In genomic region chr7:73373741-73374140, GRCh38 we compare ENCODE assay signal across 24 cellular contexts. TPM values are rescaled to one million over a fixed set of nuclear protein-coding genes. Genes with fewer than 3 reads are reported as not detected.
DNase-seq lines count a peak whose midpoint lies in the region; ATAC-seq, FAIRE-seq and TF ChIP-seq lines count a peak whose summit lies in the region.
"Had no signal": no experiment of that assay in that cellular context is flagged by ENCODE, and none has a peak within 500 bp of the region (broad histone marks: within the 10 kb centered on the region; RNA-seq: fewer than 3 reads in every experiment).

No MANE protein-coding gene starts in this region.

- no peak for FAIRE-seq in HepG2 (lab: Jason Lieb, UNC)
- FAIRE-seq: A549, GM12878, GM19239 had no signal

- H3K9ac ChIP-seq in HepG2 (ENCODE audit: insufficient read depth, low read depth, low read length), result no peak overlapping the region

- no peak for TF ChIP-seq RAD21 in HepG2 (CRISPR knock-in tag; IDR thresholded peaks at IDR 0.05)

- H2AFZ ChIP-seq in HepG2 (ENCODE audit: low read length), result no peak overlapping the region
- H2AFZ ChIP-seq: GM23338 had no signal

- POLR2A ChIA-PET in HepG2 (lab: Yijun Ruan, JAX), result no interaction called here

- TF ChIP-seq POLR2A in HepG2 (IDR thresholded peaks at IDR 0.05; ENCODE audit: insufficient read depth in 1 of 2, low read depth in 2 of 2, low read length in 2 of 2) (no peak), right lobe of liver (IDR thresholded peaks at IDR 0.05) (no peak)

- H3K36me3 ChIP-seq in HepG2 (replicated peaks in 1 of 2; ENCODE audit: control insufficient read depth in 1 of 2, insufficient read depth in 2 of 2, low read length in 2 of 2) (no peaks in the 10 kb centered on the region), right lobe of liver (no peaks in the 10 kb centered on the region)

- H3K4me1 ChIP-seq in HepG2 (ENCODE audit: insufficient read depth, low read length) (peaks cover 12% of the 10 kb centered on the region), right lobe of liver (no peaks in the 10 kb centered on the region)
- H3K4me1 ChIP-seq: A549 had no signal

- H4K20me1 ChIP-seq in HepG2 (ENCODE audit: insufficient read depth, low read length), result no peaks in the 10 kb centered on the region

- BruUV-seq in HepG2 (replicated peaks; lab: Mats Ljungman, UMichigan), result no TSS peak

- H3K9me3 ChIP-seq in HepG2 (ENCODE audit: low read length) (no peaks in the 10 kb centered on the region), right lobe of liver (no peaks in the 10 kb centered on the region)
- H3K9me3 ChIP-seq: A549 had no signal

- H3K4me2 ChIP-seq in HepG2 (ENCODE audit: low read depth, low read length), result peak overlapping the region; percentile 12; the same call in 1 of the 2 replicates
- H3K4me2 ChIP-seq: A549, GM23338 had no signal

- H3K27me3 Mint-ChIP-seq in nephron progenitor cell (ENCODE audit: low read depth, poor library complexity), result peaks cover 8% of the 10 kb centered on the region
- H3K27me3 Mint-ChIP-seq in type B pancreatic cell, result no peaks in the 10 kb centered on the region

- H3K4me1 Mint-ChIP-seq in nephron progenitor cell (peaks cover 9% of the 10 kb centered on the region), type B pancreatic cell (ENCODE audit: unreplicated experiment) (no peaks in the 10 kb centered on the region)
- H3K4me1 Mint-ChIP-seq: GM23338, H9 had no signal

- intact Hi-C loops in HepG2 (cut with micrococcal nuclease; ENCODE audit: unreplicated experiment), result no loop called here
- intact Hi-C loops in right lobe of liver (cut with DNase I), result no loop called here

- TF ChIP-seq CTCF in HepG2 (CRISPR knock-in tag; IDR thresholded peaks at IDR 0.05) (no peak), right lobe of liver (IDR thresholded peaks at IDR 0.05) (no peak), nephron progenitor cell (IDR thresholded peaks at IDR 0.05) (no peak), type B pancreatic cell (conservative IDR thresholded peaks at IDR 0.05) (no peak)

- 51% methylated on average over 13 of the region's 13 CpGs for WGBS in HepG2 (ENCODE audit: low lambda C conversion rate)
- WGBS in right lobe of liver (ENCODE audit: insufficient coverage, low coverage, low lambda C conversion rate, missing lambda C conversion rate), result 48% methylated on average over 3 of the region's 13 CpGs

- in situ Hi-C loops in HepG2 (cut with HindIII; ENCODE audit: extremely low pct_ligation_motif_present, low pct_unique_long_range_greater_than_20kb), result no loop called here

- no peak for TF ChIP-seq EP300 in HepG2 (IDR thresholded peaks at IDR 0.05; ENCODE audit: low read depth in 2 of 2, low read length in 2 of 2)
- no peak for TF ChIP-seq EP300 in HepG2 (CRISPR knock-in tag; IDR thresholded peaks at IDR 0.05; ENCODE audit: borderline replicate concordance)

- H3K79me2 ChIP-seq in HepG2 (ENCODE audit: insufficient read depth, low read length), result no peaks in the 10 kb centered on the region

- H3K27ac ChIP-seq in HepG2 (ENCODE audit: extremely low read length, insufficient read depth, low read length) (no peak overlapping the region), right lobe of liver (no peak overlapping the region)
- H3K27ac ChIP-seq: A549 had no signal

- no peak for DNase-seq in HepG2 (ENCODE audit: low spot score)
- no peak for DNase-seq in right lobe of liver
- DNase-seq in nephron progenitor cell, result no peak
- DNase-seq in type B pancreatic cell (ENCODE audit: extremely low spot score, unreplicated experiment), result no peak
- DNase-seq in UCSD-AML1 (lab: John Stamatoyannopoulos, UW; ENCODE audit: unreplicated experiment), result no peak
- no peak for DNase-seq in DMS79 (lab: John Stamatoyannopoulos, UW)
- DNase-seq: 8988T; ACHN; AML-193; C1 segment of cervical spinal cord; Calu3; CD4-positive, alpha-beta memory T cell; COR-L47; DMS53; DND-41; GDM1; H9 had no signal

- no peak overlapping the region for H3K4me3 ChIP-seq in HepG2 (replicated peaks in 1 of 3; ENCODE audit: insufficient read depth in 1 of 3, low read depth in 2 of 3, low read length in 3 of 3)
- H3K4me3 ChIP-seq in right lobe of liver, result no peak overlapping the region
- H3K4me3 ChIP-seq: A549, GM12878, GM23338 had no signal

- CTCF ChIA-PET in HepG2 (lab: Yijun Ruan, JAX; ENCODE audit: low intra/inter-chr PET ratio, low total read pairs), result no interaction called here

- no peak overlapping the region for H3K4me3 Mint-ChIP-seq in nephron progenitor cell
- H3K4me3 Mint-ChIP-seq in type B pancreatic cell, result no peak overlapping the region
- H3K4me3 Mint-ChIP-seq: CD4-positive, alpha-beta memory T cell; GM23338; H9 had no signal

- H3K27me3 ChIP-seq in HepG2 (ENCODE audit: control insufficient read depth in 1 of 2, insufficient read depth in 2 of 2, low read length in 2 of 2) (peaks cover 2 to 6% of the 10 kb centered on the region in 2 experiments; a peak in 2 of 5 replicates), right lobe of liver (no peaks in the 10 kb centered on the region)

- H3K36me3 Mint-ChIP-seq in nephron progenitor cell (ENCODE audit: low read depth) (no peaks in the 10 kb centered on the region), type B pancreatic cell (no peaks in the 10 kb centered on the region)
- H3K36me3 Mint-ChIP-seq: CD4-positive, alpha-beta memory T cell had no signal

- ATAC-seq in HepG2, result no peak
- ATAC-seq in right lobe of liver, result no peak
- ATAC-seq: A549, GM12878, GM23338, HCT116 had no signal

- H3K27ac Mint-ChIP-seq in nephron progenitor cell, result peak overlapping the region; percentile 13
- peak overlapping the region; percentile 65 for H3K27ac Mint-ChIP-seq in type B pancreatic cell
- H3K27ac Mint-ChIP-seq: CD4-positive, alpha-beta memory T cell; GM23338; H9 had no signal

- peaks cover 9% of the 10 kb centered on the region for H3K9me3 Mint-ChIP-seq in nephron progenitor cell
- no peaks in the 10 kb centered on the region for H3K9me3 Mint-ChIP-seq in type B pancreatic cell
- H3K9me3 Mint-ChIP-seq: CD4-positive, alpha-beta memory T cell; GM23338; H9 had no signal

RNA-seq across cellular contexts. Expression of gene FKBP6, which starts 45.8 kb away (rescaled TPM):
- total RNA-seq in HepG2 (2016; rRNA removed; fragmentation: Illumina TruSeq; extraction: Trizol), result 0.13 and 0.20 TPM in 2 replicates
- not detected in 2 replicates for total RNA-seq in HepG2 (2016; cell fraction: cytosol; rRNA removed; fragmentation: Illumina TruSeq; extraction: Trizol; ENCODE audit: low read depth)
- 0.15 and 0.16 TPM in 2 replicates for total RNA-seq in HepG2 (2016; cell fraction: insoluble cytoplasmic fraction; rRNA removed; fragmentation: Illumina TruSeq; extraction: Trizol)
- 0.17 and 0.22 TPM in 2 replicates for total RNA-seq in HepG2 (2016; cell fraction: membrane; rRNA removed; fragmentation: Illumina TruSeq; extraction: Trizol)
- 0.22 TPM in 1 of 2 replicates, not detected in the other for total RNA-seq in HepG2 (2016; cell fraction: nucleus; rRNA removed; fragmentation: Illumina TruSeq; extraction: Trizol)
- polyA plus RNA-seq in HepG2 (2011; rRNA removed), result 0.07 and 0.09 TPM in 2 replicates
- polyA plus RNA-seq in HepG2 (2011; cell fraction: cytosol; rRNA removed), result 0.07 and 0.09 TPM in 2 replicates
- 0.08 TPM in 1 of 2 replicates, not detected in the other for polyA plus RNA-seq in HepG2 (2011; cell fraction: nucleus; rRNA removed)
- 0.07 and 0.12 TPM in 2 replicates for polyA plus RNA-seq in HepG2 (2012)
- not detected in 2 replicates for polyA plus RNA-seq in HepG2 (2016; cell fraction: cytosol; fragmentation: Illumina TruSeq; extraction: Trizol; ENCODE audit: low read depth)
- polyA plus RNA-seq in HepG2 (2016; cell fraction: insoluble cytoplasmic fraction; fragmentation: Illumina TruSeq; extraction: Trizol; ENCODE audit: low read depth), result 0.21 and 0.26 TPM in 2 replicates
- polyA plus RNA-seq in HepG2 (2016; cell fraction: membrane; fragmentation: Illumina TruSeq; extraction: Trizol; ENCODE audit: low read depth), result 0.10 TPM in 1 of 2 replicates, not detected in the other
- 0.49 TPM in 1 of 2 replicates, not detected in the other for polyA plus RNA-seq in HepG2 (2016; cell fraction: nucleus; fragmentation: Illumina TruSeq; extraction: Trizol; ENCODE audit: insufficient read depth, low read depth)
- 0.10 TPM in 1 of 2 replicates, not detected in the other for polyA minus RNA-seq in HepG2 (2011; rRNA and poly(A)+ RNA removed; ENCODE audit: low replicate concordance)
- polyA minus RNA-seq in HepG2 (2011; cell fraction: cytosol; rRNA and poly(A)+ RNA removed), result not detected in 2 replicates
- polyA minus RNA-seq in HepG2 (2011; cell fraction: nucleus; rRNA and poly(A)+ RNA removed), result 0.13 TPM in 1 of 2 replicates, not detected in the other
- total RNA-seq in right lobe of liver, result not detected
- total RNA-seq in type B pancreatic cell (ENCODE audit: low replicate concordance), result not detected in 2 replicates
- total RNA-seq: Calu3; CD4-positive, alpha-beta memory T cell; GM12878; GM23338; H4; H9 had no signal
- polyA plus RNA-seq: BJ; CD4-positive, alpha-beta memory T cell; GM12878 had no signal

RNA-seq across cellular contexts. Expression of gene TRIM50, which starts 45.9 kb away (rescaled TPM):
- total RNA-seq in HepG2 (2016; rRNA removed; fragmentation: Illumina TruSeq; extraction: Trizol), result 21.1 and 24.5 TPM in 2 replicates
- total RNA-seq in HepG2 (2016; cell fraction: cytosol; rRNA removed; fragmentation: Illumina TruSeq; extraction: Trizol; ENCODE audit: low read depth), result 3.9 and 4.9 TPM in 2 replicates
- total RNA-seq in HepG2 (2016; cell fraction: insoluble cytoplasmic fraction; rRNA removed; fragmentation: Illumina TruSeq; extraction: Trizol), result 16.1 and 26.1 TPM in 2 replicates
- 9.4 and 10.8 TPM in 2 replicates for total RNA-seq in HepG2 (2016; cell fraction: membrane; rRNA removed; fragmentation: Illumina TruSeq; extraction: Trizol)
- total RNA-seq in HepG2 (2016; cell fraction: nucleus; rRNA removed; fragmentation: Illumina TruSeq; extraction: Trizol), result 23.9 and 26.7 TPM in 2 replicates
- polyA plus RNA-seq in HepG2 (2011; rRNA removed), result 4.2 and 5.4 TPM in 2 replicates
- 1.6 and 3.8 TPM in 2 replicates for polyA plus RNA-seq in HepG2 (2011; cell fraction: cytosol; rRNA removed)
- 33.8 and 40.4 TPM in 2 replicates for polyA plus RNA-seq in HepG2 (2011; cell fraction: nucleus; rRNA removed)
- 3.0 TPM in 2 replicates for polyA plus RNA-seq in HepG2 (2012)
- 4.1 and 4.2 TPM in 2 replicates for polyA plus RNA-seq in HepG2 (2016; cell fraction: cytosol; fragmentation: Illumina TruSeq; extraction: Trizol; ENCODE audit: low read depth)
- polyA plus RNA-seq in HepG2 (2016; cell fraction: insoluble cytoplasmic fraction; fragmentation: Illumina TruSeq; extraction: Trizol; ENCODE audit: low read depth), result 19.1 and 25.4 TPM in 2 replicates
- 6.7 and 7.5 TPM in 2 replicates for polyA plus RNA-seq in HepG2 (2016; cell fraction: membrane; fragmentation: Illumina TruSeq; extraction: Trizol; ENCODE audit: low read depth)
- polyA plus RNA-seq in HepG2 (2016; cell fraction: nucleus; fragmentation: Illumina TruSeq; extraction: Trizol; ENCODE audit: insufficient read depth, low read depth), result 87.0 and 93.3 TPM in 2 replicates
- 7.4 TPM in 1 of 2 replicates, not detected in the other for polyA minus RNA-seq in HepG2 (2011; rRNA and poly(A)+ RNA removed; ENCODE audit: low replicate concordance)
- 0.99 and 1.8 TPM in 2 replicates for polyA minus RNA-seq in HepG2 (2011; cell fraction: cytosol; rRNA and poly(A)+ RNA removed)
- 4.5 and 4.7 TPM in 2 replicates for polyA minus RNA-seq in HepG2 (2011; cell fraction: nucleus; rRNA and poly(A)+ RNA removed)
- under 1 TPM in 2 of 6 experiments, not detected in 4; 0.11 to 0.56 TPM for total RNA-seq in right lobe of liver
- 0.76 and 4.6 TPM in 2 replicates for total RNA-seq in type B pancreatic cell (ENCODE audit: low replicate concordance)
- total RNA-seq: Calu3; CD4-positive, alpha-beta memory T cell; GM12878; H4; H9 had no signal
- polyA plus RNA-seq: A549; BJ; CD4-positive, alpha-beta memory T cell; GM12878; GM23338 had no signal

RNA-seq across cellular contexts. Expression of gene FZD9, which starts 59.8 kb away (rescaled TPM):
- total RNA-seq in HepG2 (2016; rRNA removed; fragmentation: Illumina TruSeq; extraction: Trizol) (0.87 and 2.2 TPM in 2 replicates), right lobe of liver (under 1 TPM in 2 of 6 experiments, not detected in 4; 0.09 to 0.27 TPM), type B pancreatic cell (ENCODE audit: low replicate concordance) (0.38 and 1.9 TPM in 2 replicates)
- total RNA-seq in HepG2 (2016; cell fraction: cytosol; rRNA removed; fragmentation: Illumina TruSeq; extraction: Trizol; ENCODE audit: low read depth), result 0.88 and 1.5 TPM in 2 replicates
- total RNA-seq in HepG2 (2016; cell fraction: insoluble cytoplasmic fraction; rRNA removed; fragmentation: Illumina TruSeq; extraction: Trizol), result 1.0 and 2.2 TPM in 2 replicates
- 2.2 and 2.9 TPM in 2 replicates for total RNA-seq in HepG2 (2016; cell fraction: membrane; rRNA removed; fragmentation: Illumina TruSeq; extraction: Trizol)
- total RNA-seq in HepG2 (2016; cell fraction: nucleus; rRNA removed; fragmentation: Illumina TruSeq; extraction: Trizol), result 1.5 and 1.7 TPM in 2 replicates
- 0.53 and 0.94 TPM in 2 replicates for polyA plus RNA-seq in HepG2 (2011; rRNA removed)
- polyA plus RNA-seq in HepG2 (2011; cell fraction: cytosol; rRNA removed), result 0.90 and 1.4 TPM in 2 replicates
- polyA plus RNA-seq in HepG2 (2011; cell fraction: nucleus; rRNA removed), result 1.0 and 1.3 TPM in 2 replicates
- 0.43 and 0.53 TPM in 2 replicates for polyA plus RNA-seq in HepG2 (2012)
- 0.84 and 1.2 TPM in 2 replicates for polyA plus RNA-seq in HepG2 (2016; cell fraction: cytosol; fragmentation: Illumina TruSeq; extraction: Trizol; ENCODE audit: low read depth)
- 0.85 and 1.4 TPM in 2 replicates for polyA plus RNA-seq in HepG2 (2016; cell fraction: insoluble cytoplasmic fraction; fragmentation: Illumina TruSeq; extraction: Trizol; ENCODE audit: low read depth)
- 1.8 and 2.0 TPM in 2 replicates for polyA plus RNA-seq in HepG2 (2016; cell fraction: membrane; fragmentation: Illumina TruSeq; extraction: Trizol; ENCODE audit: low read depth)
- polyA plus RNA-seq in HepG2 (2016; cell fraction: nucleus; fragmentation: Illumina TruSeq; extraction: Trizol; ENCODE audit: insufficient read depth, low read depth), result 2.1 and 2.2 TPM in 2 replicates
- polyA minus RNA-seq in HepG2 (2011; rRNA and poly(A)+ RNA removed; ENCODE audit: low replicate concordance), result 0.54 and 5.2 TPM in 2 replicates
- polyA minus RNA-seq in HepG2 (2011; cell fraction: cytosol; rRNA and poly(A)+ RNA removed), result 1.2 and 1.4 TPM in 2 replicates
- 1.5 and 2.3 TPM in 2 replicates for polyA minus RNA-seq in HepG2 (2011; cell fraction: nucleus; rRNA and poly(A)+ RNA removed)
- total RNA-seq: CD4-positive, alpha-beta memory T cell; GM12878 had no signal
- polyA plus RNA-seq: CD4-positive, alpha-beta memory T cell had no signal
